Comparison of ENCODE assay signal across 1 cellular context in the genomic region with DNA sequence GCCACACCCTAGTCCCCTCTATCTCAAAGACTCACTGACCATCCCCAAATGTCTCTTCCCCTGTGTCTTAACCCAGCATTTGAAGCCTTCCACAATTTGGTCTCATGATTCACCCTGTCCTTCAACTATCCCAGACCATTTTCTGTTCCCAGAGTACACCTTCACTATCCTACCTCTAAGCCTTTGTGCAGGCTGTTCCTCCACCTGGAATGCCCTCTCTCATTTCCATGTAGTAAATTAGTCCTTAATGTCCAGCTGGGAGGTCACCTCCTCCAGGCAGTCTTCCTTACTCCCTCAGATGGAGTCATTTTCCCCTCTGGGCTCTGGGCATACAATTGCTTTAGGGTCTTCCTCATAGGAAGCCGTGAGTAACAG.
TF ChIP-seq lines count a peak whose summit lies in the region.

No MANE protein-coding gene starts in this region.

TF ChIP-seq in K562, 482 proteins besides CTCF, POLR2A, EP300 and RAD21 (continued from another document):
- TF ChIP-seq, protein P1, sequence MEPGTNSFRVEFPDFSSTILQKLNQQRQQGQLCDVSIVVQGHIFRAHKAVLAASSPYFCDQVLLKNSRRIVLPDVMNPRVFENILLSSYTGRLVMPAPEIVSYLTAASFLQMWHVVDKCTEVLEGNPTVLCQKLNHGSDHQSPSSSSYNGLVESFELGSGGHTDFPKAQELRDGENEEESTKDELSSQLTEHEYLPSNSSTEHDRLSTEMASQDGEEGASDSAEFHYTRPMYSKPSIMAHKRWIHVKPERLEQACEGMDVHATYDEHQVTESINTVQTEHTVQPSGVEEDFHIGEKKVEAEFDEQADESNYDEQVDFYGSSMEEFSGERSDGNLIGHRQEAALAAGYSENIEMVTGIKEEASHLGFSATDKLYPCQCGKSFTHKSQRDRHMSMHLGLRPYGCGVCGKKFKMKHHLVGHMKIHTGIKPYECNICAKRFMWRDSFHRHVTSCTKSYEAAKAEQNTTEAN (CRISPR knock-in tag; IDR thresholded peaks at IDR 0.05) = 0 out of 2 replicates have a peak, but pooled peaks have one; percentile 8
- TF ChIP-seq, protein P2, sequence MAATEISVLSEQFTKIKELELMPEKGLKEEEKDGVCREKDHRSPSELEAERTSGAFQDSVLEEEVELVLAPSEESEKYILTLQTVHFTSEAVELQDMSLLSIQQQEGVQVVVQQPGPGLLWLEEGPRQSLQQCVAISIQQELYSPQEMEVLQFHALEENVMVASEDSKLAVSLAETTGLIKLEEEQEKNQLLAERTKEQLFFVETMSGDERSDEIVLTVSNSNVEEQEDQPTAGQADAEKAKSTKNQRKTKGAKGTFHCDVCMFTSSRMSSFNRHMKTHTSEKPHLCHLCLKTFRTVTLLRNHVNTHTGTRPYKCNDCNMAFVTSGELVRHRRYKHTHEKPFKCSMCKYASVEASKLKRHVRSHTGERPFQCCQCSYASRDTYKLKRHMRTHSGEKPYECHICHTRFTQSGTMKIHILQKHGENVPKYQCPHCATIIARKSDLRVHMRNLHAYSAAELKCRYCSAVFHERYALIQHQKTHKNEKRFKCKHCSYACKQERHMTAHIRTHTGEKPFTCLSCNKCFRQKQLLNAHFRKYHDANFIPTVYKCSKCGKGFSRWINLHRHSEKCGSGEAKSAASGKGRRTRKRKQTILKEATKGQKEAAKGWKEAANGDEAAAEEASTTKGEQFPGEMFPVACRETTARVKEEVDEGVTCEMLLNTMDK (IDR thresholded peaks at IDR 0.05; ENCODE audit: borderline replicate concordance, insufficient read depth, low read depth, low read length, poor library complexity, severe bottlenecking) = no peak
- TF ChIP-seq, protein P3, sequence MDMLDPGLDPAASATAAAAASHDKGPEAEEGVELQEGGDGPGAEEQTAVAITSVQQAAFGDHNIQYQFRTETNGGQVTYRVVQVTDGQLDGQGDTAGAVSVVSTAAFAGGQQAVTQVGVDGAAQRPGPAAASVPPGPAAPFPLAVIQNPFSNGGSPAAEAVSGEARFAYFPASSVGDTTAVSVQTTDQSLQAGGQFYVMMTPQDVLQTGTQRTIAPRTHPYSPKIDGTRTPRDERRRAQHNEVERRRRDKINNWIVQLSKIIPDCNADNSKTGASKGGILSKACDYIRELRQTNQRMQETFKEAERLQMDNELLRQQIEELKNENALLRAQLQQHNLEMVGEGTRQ (CRISPR knock-in tag; IDR thresholded peaks at IDR 0.05) = no peak
- no peak for TF ChIP-seq TEAD1 (CRISPR knock-in tag; IDR thresholded peaks at IDR 0.05)
- no peak for TF ChIP-seq SP2 (IDR thresholded peaks at IDR 0.05; ENCODE audit: extremely low read depth, low read depth, low read length, poor library complexity, severe bottlenecking)
- no peak for TF ChIP-seq CBX2 (IDR thresholded peaks at IDR 0.05; ENCODE audit: insufficient read depth, low read length, poor library complexity, severe bottlenecking)
- no peak for TF ChIP-seq ZNF274 (IDR thresholded peaks at IDR 0.05; ENCODE audit: borderline replicate concordance, low read depth, low read length)
- TF ChIP-seq ZNF717 (CRISPR knock-in tag; IDR thresholded peaks at IDR 0.05) = no peak
- no peak; the same call in 1 of the 2 replicates for TF ChIP-seq ZNF165 (CRISPR knock-in tag; IDR thresholded peaks at IDR 0.05; ENCODE audit: borderline replicate concordance)
- no peak for TF ChIP-seq ZNF175 (CRISPR knock-in tag; IDR thresholded peaks at IDR 0.05; ENCODE audit: low read depth)
- TF ChIP-seq ARNT (IDR thresholded peaks at IDR 0.05) = 0 out of 4 replicates have a peak, but pooled peaks of 1 of the 2 experiments have one; percentile 15
- TF ChIP-seq POU5F1 (IDR thresholded peaks at IDR 0.05; ENCODE audit: borderline replicate concordance, low read depth, low read length, partially characterized antibody) = no peak
- TF ChIP-seq ZC3H8 (IDR thresholded peaks at IDR 0.05) = no peak
- no peak for TF ChIP-seq HDAC3 (IDR thresholded peaks at IDR 0.05; ENCODE audit: borderline replicate concordance, partially characterized antibody)
- TF ChIP-seq, protein P4, sequence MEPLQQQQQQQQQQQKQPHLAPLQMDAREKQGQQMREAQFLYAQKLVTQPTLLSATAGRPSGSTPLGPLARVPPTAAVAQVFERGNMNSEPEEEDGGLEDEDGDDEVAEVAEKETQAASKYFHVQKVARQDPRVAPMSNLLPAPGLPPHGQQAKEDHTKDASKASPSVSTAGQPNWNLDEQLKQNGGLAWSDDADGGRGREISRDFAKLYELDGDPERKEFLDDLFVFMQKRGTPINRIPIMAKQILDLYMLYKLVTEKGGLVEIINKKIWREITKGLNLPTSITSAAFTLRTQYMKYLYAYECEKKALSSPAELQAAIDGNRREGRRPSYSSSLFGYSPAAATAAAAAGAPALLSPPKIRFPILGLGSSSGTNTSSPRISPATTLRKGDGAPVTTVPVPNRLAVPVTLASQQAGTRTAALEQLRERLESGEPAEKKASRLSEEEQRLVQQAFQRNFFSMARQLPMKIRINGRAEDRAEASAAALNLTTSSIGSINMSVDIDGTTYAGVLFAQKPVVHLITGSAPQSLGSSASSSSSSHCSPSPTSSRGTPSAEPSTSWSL (CRISPR knock-in tag; IDR thresholded peaks at IDR 0.05; ENCODE audit: borderline replicate concordance) = no peak
- no peak for TF ChIP-seq MTA2 (IDR thresholded peaks at IDR 0.05; ENCODE audit: low read depth)
- TF ChIP-seq KDM5B (IDR thresholded peaks at IDR 0.05; ENCODE audit: insufficient replicate concordance, low read depth, low read length) = peak; percentile 2
- TF ChIP-seq POLR2G (IDR thresholded peaks at IDR 0.05; ENCODE audit: low read depth, low read length) = no peak
- TF ChIP-seq, protein P5, sequence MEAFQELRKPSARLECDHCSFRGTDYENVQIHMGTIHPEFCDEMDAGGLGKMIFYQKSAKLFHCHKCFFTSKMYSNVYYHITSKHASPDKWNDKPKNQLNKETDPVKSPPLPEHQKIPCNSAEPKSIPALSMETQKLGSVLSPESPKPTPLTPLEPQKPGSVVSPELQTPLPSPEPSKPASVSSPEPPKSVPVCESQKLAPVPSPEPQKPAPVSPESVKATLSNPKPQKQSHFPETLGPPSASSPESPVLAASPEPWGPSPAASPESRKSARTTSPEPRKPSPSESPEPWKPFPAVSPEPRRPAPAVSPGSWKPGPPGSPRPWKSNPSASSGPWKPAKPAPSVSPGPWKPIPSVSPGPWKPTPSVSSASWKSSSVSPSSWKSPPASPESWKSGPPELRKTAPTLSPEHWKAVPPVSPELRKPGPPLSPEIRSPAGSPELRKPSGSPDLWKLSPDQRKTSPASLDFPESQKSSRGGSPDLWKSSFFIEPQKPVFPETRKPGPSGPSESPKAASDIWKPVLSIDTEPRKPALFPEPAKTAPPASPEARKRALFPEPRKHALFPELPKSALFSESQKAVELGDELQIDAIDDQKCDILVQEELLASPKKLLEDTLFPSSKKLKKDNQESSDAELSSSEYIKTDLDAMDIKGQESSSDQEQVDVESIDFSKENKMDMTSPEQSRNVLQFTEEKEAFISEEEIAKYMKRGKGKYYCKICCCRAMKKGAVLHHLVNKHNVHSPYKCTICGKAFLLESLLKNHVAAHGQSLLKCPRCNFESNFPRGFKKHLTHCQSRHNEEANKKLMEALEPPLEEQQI (IDR thresholded peaks at IDR 0.05) = no peak
- no peak for TF ChIP-seq NFYB (IDR thresholded peaks at IDR 0.05; ENCODE audit: extremely low read depth, insufficient read length)
- TF ChIP-seq, protein P6, sequence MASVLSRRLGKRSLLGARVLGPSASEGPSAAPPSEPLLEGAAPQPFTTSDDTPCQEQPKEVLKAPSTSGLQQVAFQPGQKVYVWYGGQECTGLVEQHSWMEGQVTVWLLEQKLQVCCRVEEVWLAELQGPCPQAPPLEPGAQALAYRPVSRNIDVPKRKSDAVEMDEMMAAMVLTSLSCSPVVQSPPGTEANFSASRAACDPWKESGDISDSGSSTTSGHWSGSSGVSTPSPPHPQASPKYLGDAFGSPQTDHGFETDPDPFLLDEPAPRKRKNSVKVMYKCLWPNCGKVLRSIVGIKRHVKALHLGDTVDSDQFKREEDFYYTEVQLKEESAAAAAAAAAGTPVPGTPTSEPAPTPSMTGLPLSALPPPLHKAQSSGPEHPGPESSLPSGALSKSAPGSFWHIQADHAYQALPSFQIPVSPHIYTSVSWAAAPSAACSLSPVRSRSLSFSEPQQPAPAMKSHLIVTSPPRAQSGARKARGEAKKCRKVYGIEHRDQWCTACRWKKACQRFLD (CRISPR knock-in tag; IDR thresholded peaks at IDR 0.05) = no peak
- no peak for TF ChIP-seq TRIM28 (IDR thresholded peaks at IDR 0.05)
- no peak for TF ChIP-seq ZEB2 (IDR thresholded peaks at IDR 0.05)
TF ChIP-seq in K562: peak in this region for 53.
